27 cellular contexts compared by ENCODE assay signal in genomic region chrX:21929209-21929608, GRCh38. TPM values are rescaled to one million over a fixed set of nuclear protein-coding genes. Genes with fewer than 3 reads are reported as not detected.
A peak's percentile ranks its signal among the peaks of the same experiment; 100 is the strongest.
DNase-seq lines count a peak whose midpoint lies in the region; ATAC-seq and TF ChIP-seq lines count a peak whose summit lies in the region.
"Had no signal": no experiment of that assay in that cellular context is flagged by ENCODE, and none has a peak within 500 bp of the region (broad histone marks: within the 10 kb centered on the region; RNA-seq: fewer than 3 reads in every experiment).

No MANE protein-coding gene starts in this region.

- CTCF ChIA-PET in activated CD8-positive, alpha-beta memory T cell treated with anti-CD3 and anti-CD28 coated beads, Interleukin-2, amount 10 ng/mL, durations not matched to agents 7 days and 5 days (lab: Charles Lee) = no interaction called here
- CTCF ChIA-PET in OCI-LY7 (lab: Charles Lee; ENCODE audit: unreplicated experiment) = no interaction called here

- BruUV-seq in OCI-LY7 (replicated peaks; lab: Mats Ljungman, UMichigan) = no TSS peak

- no peak overlapping the region for H3K9ac ChIP-seq in MM.1S (ENCODE audit: low read length)

- H3K9me3 ChIP-seq in MM.1S (replicated peaks; ENCODE audit: insufficient read depth, low read length) (no peaks in the 10 kb centered on the region), OCI-LY7 (ENCODE audit: low read length) (no peaks in the 10 kb centered on the region)
- H3K9me3 ChIP-seq: adrenal gland, esophagus squamous epithelium, MG63, suprapubic skin had no signal

- TF ChIP-seq CTCF in HFFc6 (IDR thresholded peaks at IDR 0.05) = no peak
- TF ChIP-seq CTCF in fibroblast of villous mesenchyme (IDR thresholded peaks at IDR 0.05; ENCODE audit: insufficient read depth, low read depth, low read length) = no peak
- no peak for TF ChIP-seq CTCF in MM.1S (IDR thresholded peaks at IDR 0.05; ENCODE audit: low read length)
- TF ChIP-seq CTCF in OCI-LY7 (conservative IDR thresholded peaks at IDR 0.05; ENCODE audit: low read length) = no peak

- H3K9me3 Mint-ChIP-seq in activated CD8-positive, alpha-beta memory T cell treated with anti-CD3 and anti-CD28 coated beads, Interleukin-2, amount 10 ng/mL, durations not matched to agents 7 days and 5 days (ENCODE audit: low read depth) = no peaks in the 10 kb centered on the region
- no peaks in the 10 kb centered on the region for H3K9me3 Mint-ChIP-seq in HFFc6
- H3K9me3 Mint-ChIP-seq: endodermal cell had no signal

- H3K9me2 ChIP-seq in MM.1S (replicated peaks; ENCODE audit: insufficient read depth, low read length) = no peaks in the 10 kb centered on the region
- no peaks in the 10 kb centered on the region for H3K9me2 ChIP-seq in OCI-LY7 (ENCODE audit: insufficient read depth, low read length)

- H3K4me3 Mint-ChIP-seq in activated CD8-positive, alpha-beta memory T cell treated with anti-CD3 and anti-CD28 coated beads, Interleukin-2, amount 10 ng/mL, durations not matched to agents 7 days and 5 days = no peak overlapping the region
- no peak overlapping the region for H3K4me3 Mint-ChIP-seq in HFFc6
- H3K4me3 Mint-ChIP-seq: endodermal cell, H9, neural crest cell had no signal

- ATAC-seq in activated CD8-positive, alpha-beta memory T cell treated with anti-CD3 and anti-CD28 coated beads, Interleukin-2, amount 10 ng/mL, durations not matched to agents 7 days and 5 days = no peak
- no peak for ATAC-seq in GM18867 (IDR thresholded peaks at IDR 0.05; ENCODE audit: unreplicated experiment)

- POLR2A ChIA-PET in OCI-LY7 (lab: Charles Lee) = no interaction called here

- H3K4me1 ChIP-seq in MM.1S (ENCODE audit: low read length) (peaks cover 6% of the 10 kb centered on the region; the same call in 1 of the 2 replicates), OCI-LY7 (ENCODE audit: insufficient read depth, low read length, poor library complexity, severe bottlenecking) (no peaks in the 10 kb centered on the region)
- H3K4me1 ChIP-seq: suprapubic skin had no signal

- no peak overlapping the region for H3K27ac ChIP-seq in MM.1S (ENCODE audit: low read length)
- H3K27ac ChIP-seq in OCI-LY7 (ENCODE audit: low read depth, low read length, poor library complexity, severe bottlenecking) = no peak overlapping the region
- H3K27ac ChIP-seq: adrenal gland, brain microvascular endothelial cell, esophagus squamous epithelium, HL-60, PC-9, suprapubic skin had no signal

- DNase-seq in activated CD8-positive, alpha-beta memory T cell treated with anti-CD3 and anti-CD28 coated beads, Interleukin-2, amount 10 ng/mL, durations not matched to agents 7 days and 5 days = no peak
- DNase-seq in activated CD8-positive, alpha-beta memory T cell treated with anti-CD3 and anti-CD28 coated beads for 24 hours = no peak
- no peak for DNase-seq in HFFc6
- DNase-seq in OCI-M1 (lab: John Stamatoyannopoulos, UW) = peak; percentile 27
- peak; percentile 43 for DNase-seq in fibroblast of villous mesenchyme (ENCODE audit: low read depth)
- DNase-seq in MM.1S = no peak
- DNase-seq in OCI-LY7 (ENCODE audit: low spot score) = no peak
- DNase-seq: activated CD4-positive, CD25-positive, alpha-beta regulatory T cell; adrenal gland; DMS 273 treated with DMSO at 0.1 percent for 48 hours; endodermal cell; esophagus squamous epithelium; GF-D8; H9; MG63; NCI-H1930; NCI-H2227 treated with DMSO at 0.1 percent for 48 hours; NCI-H748 treated with DMSO at 0.1 percent for 48 hours; PC-9; posterior cingulate gyrus; T1000 had no signal

- H3K4me2 ChIP-seq in MM.1S (ENCODE audit: low read depth, low read length) (no peak overlapping the region), OCI-LY7 (ENCODE audit: low read length) (no peak overlapping the region)
- H3K4me2 ChIP-seq: PC-9 had no signal

- H3K4me1 Mint-ChIP-seq in activated CD8-positive, alpha-beta memory T cell treated with anti-CD3 and anti-CD28 coated beads, Interleukin-2, amount 10 ng/mL, durations not matched to agents 7 days and 5 days = peaks cover 43% of the 10 kb centered on the region
- peaks cover 62% of the 10 kb centered on the region for H3K4me1 Mint-ChIP-seq in HFFc6 (ENCODE audit: low read depth)

- no peaks in the 10 kb centered on the region for H3K36me3 ChIP-seq in MM.1S (replicated peaks; ENCODE audit: insufficient read depth, low read length)
- no peaks in the 10 kb centered on the region for H3K36me3 ChIP-seq in OCI-LY7 (ENCODE audit: insufficient read depth, low read length)
- H3K36me3 ChIP-seq: adrenal gland, brain microvascular endothelial cell, esophagus squamous epithelium, MG63, suprapubic skin had no signal

- no peaks in the 10 kb centered on the region for H3K27me3 ChIP-seq in MM.1S (replicated peaks; ENCODE audit: insufficient read depth, low read length)
- H3K27me3 ChIP-seq: brain microvascular endothelial cell, esophagus squamous epithelium, MG63, suprapubic skin had no signal

- peaks cover 3% of the 10 kb centered on the region; the same call in 1 of the 2 replicates for H3F3A ChIP-seq in MM.1S (ENCODE audit: insufficient read depth, low read length)

- no peak overlapping the region for H2AFZ ChIP-seq in MM.1S (ENCODE audit: low read length)
- H2AFZ ChIP-seq in OCI-LY7 (ENCODE audit: low read length) = no peak overlapping the region
- H2AFZ ChIP-seq: PC-9 had no signal

- H3K79me2 ChIP-seq in MM.1S (ENCODE audit: low read length) (no peaks in the 10 kb centered on the region), OCI-LY7 (ENCODE audit: insufficient read depth, low read depth, low read length) (no peaks in the 10 kb centered on the region)

- H4K20me1 ChIP-seq in MM.1S (ENCODE audit: insufficient read depth, low read length) (no peaks in the 10 kb centered on the region), OCI-LY7 (ENCODE audit: insufficient read depth, low read length) (no peaks in the 10 kb centered on the region)

- no peaks in the 10 kb centered on the region for H3K27me3 Mint-ChIP-seq in activated CD8-positive, alpha-beta memory T cell treated with anti-CD3 and anti-CD28 coated beads, Interleukin-2, amount 10 ng/mL, durations not matched to agents 7 days and 5 days
- H3K27me3 Mint-ChIP-seq in HFFc6 (ENCODE audit: insufficient read depth) = no peaks in the 10 kb centered on the region
- H3K27me3 Mint-ChIP-seq: CD4-positive, CD25-positive, alpha-beta regulatory T cell had no signal

- peak overlapping the region; percentile 36 for H3K27ac Mint-ChIP-seq in activated CD8-positive, alpha-beta memory T cell treated with anti-CD3 and anti-CD28 coated beads, Interleukin-2, amount 10 ng/mL, durations not matched to agents 7 days and 5 days
- peak overlapping the region; percentile 29; the same call in 1 of the 2 replicates for H3K27ac Mint-ChIP-seq in HFFc6
- H3K27ac Mint-ChIP-seq: endodermal cell, H9 had no signal

- no peak overlapping the region for H3K4me3 ChIP-seq in fibroblast of villous mesenchyme (ENCODE audit: low read depth, low read length)
- no peak overlapping the region for H3K4me3 ChIP-seq in MM.1S (ENCODE audit: low read length)
- no peak overlapping the region for H3K4me3 ChIP-seq in OCI-LY7 (ENCODE audit: low read depth, low read length, poor library complexity, severe bottlenecking)
- H3K4me3 ChIP-seq: adrenal gland, esophagus squamous epithelium, MG63, PC-9, suprapubic skin had no signal

- intact Hi-C loops in OCI-LY7 (cut with micrococcal nuclease; ENCODE audit: unreplicated experiment) = no loop called here

- peaks cover 10% of the 10 kb centered on the region for H3K36me3 Mint-ChIP-seq in activated CD8-positive, alpha-beta memory T cell treated with anti-CD3 and anti-CD28 coated beads, Interleukin-2, amount 10 ng/mL, durations not matched to agents 7 days and 5 days
- peaks cover 14% of the 10 kb centered on the region for H3K36me3 Mint-ChIP-seq in HFFc6 (ENCODE audit: low read depth)
- H3K36me3 Mint-ChIP-seq: CD4-positive, CD25-positive, alpha-beta regulatory T cell had no signal

RNA-seq across cellular contexts. Expression of gene SMS, which starts 11.3 kb away (rescaled TPM):
- 10 to 100 TPM; 76.2 to 95.6 TPM for total RNA-seq in activated CD8-positive, alpha-beta memory T cell treated with anti-CD3 and anti-CD28 coated beads, Interleukin-2, amount 10 ng/mL, durations not matched to agents 7 days and 5 days
- 100 to 1,000 TPM; 141 to 208 (median 196) TPM for total RNA-seq in HFFc6 (2021; fragmentation: NEBNext Ultra II Directional; extraction: Animal tissue kit (Norgen Biotek cat#: 25700))
- total RNA-seq in fibroblast of villous mesenchyme (133 and 190 TPM in 2 replicates), OCI-LY7 (2022) (86.3 and 88.3 TPM in 2 replicates)
- 59.6 and 64.9 TPM in 2 replicates for total RNA-seq in OCI-LY7 (2014; rRNA removed; shearing (Covaris generic))

Comparison
In these comparisons a context has a peak if more than half of its experiments do, and no peak if none do; other contexts are left out.
1. DNase-seq: peak in OCI-M1 (single experiment) and fibroblast of villous mesenchyme (single experiment); none in activated CD8-positive, alpha-beta memory T cell treated with anti-CD3 and anti-CD28 coated beads, Interleukin-2, amount 10 ng/mL, durations not matched to agents 7 days and 5 days (single experiment), activated CD8-positive, alpha-beta memory T cell treated with anti-CD3 and anti-CD28 coated beads for 24 hours (single experiment), HFFc6 (single experiment), MM.1S (single experiment) and OCI-LY7 (single experiment).